16 cellular contexts compared by ENCODE assay signal in the genomic region with DNA sequence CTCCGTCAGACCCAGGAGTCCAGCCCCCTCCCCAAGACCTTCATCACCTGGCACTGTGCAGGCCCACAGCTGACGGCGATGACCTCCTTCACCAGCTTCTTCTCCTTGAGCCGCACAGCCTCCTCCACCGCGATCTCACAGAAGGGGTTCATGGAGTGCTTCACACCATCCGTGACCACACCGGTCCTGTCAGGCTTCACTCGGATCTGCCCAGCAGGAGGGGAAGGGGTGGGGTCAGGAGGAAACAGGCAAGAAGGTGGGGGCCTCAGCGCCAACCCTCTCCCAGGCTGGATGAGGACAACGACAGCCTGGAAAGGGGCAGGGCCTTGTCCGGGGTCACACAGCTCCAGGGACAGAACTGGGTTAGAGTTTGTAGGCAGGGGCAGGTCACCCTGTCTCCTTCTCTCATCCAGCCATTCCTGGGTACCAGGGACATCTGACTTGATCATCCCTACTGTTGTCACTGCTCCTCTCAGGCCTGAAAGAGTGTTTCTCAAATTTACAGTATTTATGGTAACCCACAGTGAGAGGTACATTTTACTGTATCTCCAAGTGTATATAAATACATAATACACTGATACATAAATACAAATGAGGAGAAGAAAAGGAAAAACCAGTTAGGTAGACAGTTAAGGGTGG. TPM values are rescaled to one million over a fixed set of nuclear protein-coding genes. Genes with fewer than 3 reads are reported as not detected.
DNase-seq lines count a peak whose midpoint lies in the region; ATAC-seq and TF ChIP-seq lines count a peak whose summit lies in the region.
"Had no signal": no experiment of that assay in that cellular context is flagged by ENCODE, and none has a peak within 500 bp of the region (broad histone marks: within the 10 kb centered on the region; RNA-seq: fewer than 3 reads in every experiment).

No MANE protein-coding gene starts in this region.

- no peak for DNase-seq in activated T-cell treated with anti-CD3 and anti-CD28 coated beads, Interleukin-2, amount 50 U/mL, for 72 hours
- DNase-seq in activated T-cell treated with anti-CD3 and anti-CD28 coated beads, Interleukin-2, amount 50 U/mL, for 4 hours: no peak
- no peak for DNase-seq in WTC11 (ENCODE audit: low spot score)
- DNase-seq in ureter (ENCODE audit: low spot score): no peak
- DNase-seq: adrenal gland, heart left ventricle, lower lobe of right lung, NCI-H1048, NCI-H69 had no signal

- H3K27me3 Mint-ChIP-seq in activated T-cell treated with anti-CD3 and anti-CD28 coated beads, Interleukin-2, amount 50 U/mL, for 72 hours (ENCODE audit: low read depth): no peaks in the 10 kb centered on the region
- H3K27me3 Mint-ChIP-seq in activated T-cell treated with anti-CD3 and anti-CD28 coated beads, Interleukin-2, amount 50 U/mL, for 4 hours (ENCODE audit: low read depth): no peaks in the 10 kb centered on the region
- H3K27me3 Mint-ChIP-seq in WTC11 (ENCODE audit: low read depth): no peaks in the 10 kb centered on the region
- no peaks in the 10 kb centered on the region for H3K27me3 Mint-ChIP-seq in stimulated activated memory B cell treated with anti-CD40 and anti-IgM and Interleukin-4, amounts not matched to agents 10 μg/mL and 1 μg/mL and 100 μg/mL, for 72 hours

- peak overlapping the region; percentile 34 for H3K9ac ChIP-seq in iPS-18a (ENCODE audit: low read length)

- peak in 1 of 2 donors; percentile 3 for ATAC-seq in activated T-cell treated with anti-CD3 and anti-CD28 coated beads, Interleukin-2, amount 50 U/mL, for 72 hours (replicated peaks in 1 of 2)
- no peak for ATAC-seq in activated T-cell treated with anti-CD3 and anti-CD28 coated beads, Interleukin-2, amount 50 U/mL, for 4 hours
- peak; percentile 57 for ATAC-seq in WTC11
- ATAC-seq in stimulated activated memory B cell treated with anti-CD40 and anti-IgM and Interleukin-4, amounts not matched to agents 10 μg/mL and 1 μg/mL and 100 μg/mL, for 72 hours: no peak
- ATAC-seq in HG03159 (IDR thresholded peaks at IDR 0.05; ENCODE audit: unreplicated experiment): no peak
- ATAC-seq in GM19324 (IDR thresholded peaks at IDR 0.05; ENCODE audit: low FRiP score, unreplicated experiment): no peak
- ATAC-seq: lower lobe of right lung had no signal

- no peak overlapping the region for H3K27ac ChIP-seq in iPS-18a (ENCODE audit: low read length)
- H3K27ac ChIP-seq: adrenal gland, heart left ventricle, lower lobe of right lung, SK-N-MC, suprapubic skin had no signal

- no peaks in the 10 kb centered on the region for H3K27me3 ChIP-seq in iPS-18a (ENCODE audit: control insufficient read depth, insufficient read depth, low read length)
- H3K27me3 ChIP-seq: adrenal gland, heart left ventricle, suprapubic skin had no signal

- no peak for TF ChIP-seq CTCF in WTC11 (IDR thresholded peaks at IDR 0.05)

- H3K9me3 ChIP-seq in iPS-18a (ENCODE audit: control insufficient read depth, low read depth, low read length): no peaks in the 10 kb centered on the region
- H3K9me3 ChIP-seq: adrenal gland, heart left ventricle, lower lobe of right lung, suprapubic skin had no signal

- H3K4me3 Mint-ChIP-seq in activated T-cell treated with anti-CD3 and anti-CD28 coated beads, Interleukin-2, amount 50 U/mL, for 72 hours: peak overlapping the region; percentile 76 to 84
- no peak overlapping the region for H3K4me3 Mint-ChIP-seq in activated T-cell treated with anti-CD3 and anti-CD28 coated beads, Interleukin-2, amount 50 U/mL, for 4 hours
- no peak overlapping the region for H3K4me3 Mint-ChIP-seq in WTC11
- no peak overlapping the region for H3K4me3 Mint-ChIP-seq in stimulated activated memory B cell treated with anti-CD40 and anti-IgM and Interleukin-4, amounts not matched to agents 10 μg/mL and 1 μg/mL and 100 μg/mL, for 72 hours

- H3K36me3 ChIP-seq in iPS-18a (ENCODE audit: control insufficient read depth, low read depth, low read length): no peaks in the 10 kb centered on the region

- POLR2A ChIA-PET in WTC11 (lab: Charles Lee): interaction anchor here (1.9 kb wide), 1 partner anchor 14 kb away, joined by 6 read pairs; no protein-coding TSS in a partner anchor

- peak overlapping the region; percentile 75 for H3K27ac Mint-ChIP-seq in activated T-cell treated with anti-CD3 and anti-CD28 coated beads, Interleukin-2, amount 50 U/mL, for 72 hours
- H3K27ac Mint-ChIP-seq in WTC11: peak overlapping the region; percentile 35; the same call in 1 of the 2 replicates
- peak overlapping the region; percentile 24 for H3K27ac Mint-ChIP-seq in stimulated activated memory B cell treated with anti-CD40 and anti-IgM and Interleukin-4, amounts not matched to agents 10 μg/mL and 1 μg/mL and 100 μg/mL, for 72 hours

- H3K4me1 ChIP-seq in iPS-18a (ENCODE audit: control insufficient read depth, low read depth, low read length): peaks cover 11% of the 10 kb centered on the region
- H3K4me1 ChIP-seq: lower lobe of right lung had no signal

- H3K36me3 Mint-ChIP-seq in activated T-cell treated with anti-CD3 and anti-CD28 coated beads, Interleukin-2, amount 50 U/mL, for 72 hours (ENCODE audit: insufficient read depth in 2 of 2): peaks cover 8 to 21% of the 10 kb centered on the region in 2 donors
- H3K36me3 Mint-ChIP-seq in activated T-cell treated with anti-CD3 and anti-CD28 coated beads, Interleukin-2, amount 50 U/mL, for 4 hours (ENCODE audit: insufficient read depth): peaks cover 23% of the 10 kb centered on the region
- peaks cover 5% of the 10 kb centered on the region; the same call in 1 of the 2 replicates for H3K36me3 Mint-ChIP-seq in WTC11
- H3K36me3 Mint-ChIP-seq in stimulated activated memory B cell treated with anti-CD40 and anti-IgM and Interleukin-4, amounts not matched to agents 10 μg/mL and 1 μg/mL and 100 μg/mL, for 72 hours: peaks cover 54% of the 10 kb centered on the region

- peaks cover 41% of the 10 kb centered on the region for H3K4me1 Mint-ChIP-seq in activated T-cell treated with anti-CD3 and anti-CD28 coated beads, Interleukin-2, amount 50 U/mL, for 72 hours (ENCODE audit: low read depth)
- H3K4me1 Mint-ChIP-seq in activated T-cell treated with anti-CD3 and anti-CD28 coated beads, Interleukin-2, amount 50 U/mL, for 4 hours (ENCODE audit: low read depth): peaks cover 23% of the 10 kb centered on the region
- peaks cover 15% of the 10 kb centered on the region for H3K4me1 Mint-ChIP-seq in WTC11
- no peaks in the 10 kb centered on the region for H3K4me1 Mint-ChIP-seq in stimulated activated memory B cell treated with anti-CD40 and anti-IgM and Interleukin-4, amounts not matched to agents 10 μg/mL and 1 μg/mL and 100 μg/mL, for 72 hours

- CTCF ChIA-PET in WTC11 (lab: Charles Lee): interaction anchor here (0.8 to 1.7 kb wide), 6 partner anchors 15 to 68 kb away, joined by 3 to 10 read pairs (median 4); a partner anchor contains a TSS

- H3K4me3 ChIP-seq in iPS-18a (ENCODE audit: low read length): peak overlapping the region; percentile 14
- H3K4me3 ChIP-seq: adrenal gland, heart left ventricle, lower lobe of right lung, SK-N-MC, suprapubic skin had no signal

- peaks cover 0 to 2% of the 10 kb centered on the region in 2 donors for H3K9me3 Mint-ChIP-seq in activated T-cell treated with anti-CD3 and anti-CD28 coated beads, Interleukin-2, amount 50 U/mL, for 72 hours
- no peaks in the 10 kb centered on the region for H3K9me3 Mint-ChIP-seq in activated T-cell treated with anti-CD3 and anti-CD28 coated beads, Interleukin-2, amount 50 U/mL, for 4 hours
- H3K9me3 Mint-ChIP-seq in WTC11: no peaks in the 10 kb centered on the region
- H3K9me3 Mint-ChIP-seq in stimulated activated memory B cell treated with anti-CD40 and anti-IgM and Interleukin-4, amounts not matched to agents 10 μg/mL and 1 μg/mL and 100 μg/mL, for 72 hours: no peaks in the 10 kb centered on the region

TF ChIP-seq in WTC11, 78 proteins besides CTCF, POLR2A, EP300 and RAD21 (continues in another document):
- TF ChIP-seq, protein P1, sequence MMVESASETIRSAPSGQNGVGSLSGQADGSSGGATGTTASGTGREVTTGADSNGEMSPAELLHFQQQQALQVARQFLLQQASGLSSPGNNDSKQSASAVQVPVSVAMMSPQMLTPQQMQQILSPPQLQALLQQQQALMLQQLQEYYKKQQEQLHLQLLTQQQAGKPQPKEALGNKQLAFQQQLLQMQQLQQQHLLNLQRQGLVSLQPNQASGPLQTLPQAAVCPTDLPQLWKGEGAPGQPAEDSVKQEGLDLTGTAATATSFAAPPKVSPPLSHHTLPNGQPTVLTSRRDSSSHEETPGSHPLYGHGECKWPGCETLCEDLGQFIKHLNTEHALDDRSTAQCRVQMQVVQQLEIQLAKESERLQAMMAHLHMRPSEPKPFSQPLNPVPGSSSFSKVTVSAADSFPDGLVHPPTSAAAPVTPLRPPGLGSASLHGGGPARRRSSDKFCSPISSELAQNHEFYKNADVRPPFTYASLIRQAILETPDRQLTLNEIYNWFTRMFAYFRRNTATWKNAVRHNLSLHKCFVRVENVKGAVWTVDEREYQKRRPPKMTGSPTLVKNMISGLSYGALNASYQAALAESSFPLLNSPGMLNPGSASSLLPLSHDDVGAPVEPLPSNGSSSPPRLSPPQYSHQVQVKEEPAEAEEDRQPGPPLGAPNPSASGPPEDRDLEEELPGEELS (CRISPR knock-in tag; IDR thresholded peaks at IDR 0.05): 0 out of 2 replicates have a peak, but pooled peaks have one; percentile 37

RNA-seq across cellular contexts. Expression of a gene that starts 12.0 kb away (rescaled TPM):
- 100 to 1,000 TPM; 156 to 160 TPM for total RNA-seq in activated T-cell treated with anti-CD3 and anti-CD28 coated beads, Interleukin-2, amount 50 U/mL, for 72 hours
- total RNA-seq in activated T-cell treated with anti-CD3 and anti-CD28 coated beads, Interleukin-2, amount 50 U/mL, for 4 hours: 10 to 100 TPM; 65.8 to 74.9 (median 73.3) TPM
- 60.6 to 63.8 TPM (median 62.1 TPM) in 3 replicates for total RNA-seq in WTC11 (2021)
- 73.4 TPM for total RNA-seq in ureter

RNA-seq across cellular contexts. Expression of a gene that starts 12.3 kb away (rescaled TPM):
- 1 to 10 TPM; 6.4 to 7.6 TPM for total RNA-seq in activated T-cell treated with anti-CD3 and anti-CD28 coated beads, Interleukin-2, amount 50 U/mL, for 72 hours
- 1 to 10 TPM; 1.6 to 2.3 (median 1.8) TPM for total RNA-seq in activated T-cell treated with anti-CD3 and anti-CD28 coated beads, Interleukin-2, amount 50 U/mL, for 4 hours
- total RNA-seq in WTC11 (2021) (11.6 to 14.1 TPM (median 14.1 TPM) in 3 replicates), ureter (2.1 TPM)

RNA-seq across cellular contexts. Expression of a gene that starts 14.6 kb away (rescaled TPM):
- 10 to 100 TPM; 14.0 to 14.9 TPM for total RNA-seq in activated T-cell treated with anti-CD3 and anti-CD28 coated beads, Interleukin-2, amount 50 U/mL, for 72 hours
- 1 to 10 TPM; 3.8 to 6.4 (median 5.3) TPM for total RNA-seq in activated T-cell treated with anti-CD3 and anti-CD28 coated beads, Interleukin-2, amount 50 U/mL, for 4 hours
- total RNA-seq in WTC11 (2021) (1.7 to 2.1 TPM (median 1.9 TPM) in 3 replicates), ureter (1.7 TPM)
- total RNA-seq: renal cortical epithelial cell, suprapubic skin had no signal

RNA-seq across cellular contexts. Expression of a gene that starts 18.2 kb away (rescaled TPM):
- total RNA-seq in activated T-cell treated with anti-CD3 and anti-CD28 coated beads, Interleukin-2, amount 50 U/mL, for 72 hours: 100 to 1,000 TPM; 190 to 261 TPM
- 100 to 1,000 TPM; 146 to 232 (median 153) TPM for total RNA-seq in activated T-cell treated with anti-CD3 and anti-CD28 coated beads, Interleukin-2, amount 50 U/mL, for 4 hours
- 0.53 to 0.63 TPM in 2 of 3 replicates, not detected in the other for total RNA-seq in WTC11 (2021)
- total RNA-seq in ureter: 1.7 TPM
- total RNA-seq: renal cortical epithelial cell, suprapubic skin had no signal

RNA-seq across cellular contexts. Expression of a gene that starts 33.6 kb away (rescaled TPM):
- total RNA-seq in activated T-cell treated with anti-CD3 and anti-CD28 coated beads, Interleukin-2, amount 50 U/mL, for 72 hours: 1 to 10 TPM; 1.0 to 2.0 TPM
- total RNA-seq in activated T-cell treated with anti-CD3 and anti-CD28 coated beads, Interleukin-2, amount 50 U/mL, for 4 hours: under 1 TPM in 2 of 3 donors, not detected in 1; 0.58 to 0.65 TPM
- total RNA-seq in WTC11 (2021) (not detected in 3 replicates), ureter (not detected)
- total RNA-seq: adrenal gland, heart left ventricle, lower lobe of right lung, renal cortical epithelial cell, suprapubic skin had no signal

Comparison
In these comparisons a context has a peak if more than half of its experiments do, and no peak if none do; other contexts are left out.
1. H3K4me3 Mint-ChIP-seq: peak in activated T-cell treated with anti-CD3 and anti-CD28 coated beads, Interleukin-2, amount 50 U/mL, for 72 hours (2 of 2); none in activated T-cell treated with anti-CD3 and anti-CD28 coated beads, Interleukin-2, amount 50 U/mL, for 4 hours (single experiment), WTC11 (single experiment) and stimulated activated memory B cell treated with anti-CD40 and anti-IgM and Interleukin-4, amounts not matched to agents 10 μg/mL and 1 μg/mL and 100 μg/mL, for 72 hours (single experiment).
2. H3K27ac Mint-ChIP-seq: peak in every context shown above with its lines; median percentile 75 in activated T-cell treated with anti-CD3 and anti-CD28 coated beads, Interleukin-2, amount 50 U/mL, for 72 hours; 35 in WTC11; 24 in stimulated activated memory B cell treated with anti-CD40 and anti-IgM and Interleukin-4, amounts not matched to agents 10 μg/mL and 1 μg/mL and 100 μg/mL, for 72 hours.